8 cellular contexts compared by ENCODE assay signal in the genomic region with DNA sequence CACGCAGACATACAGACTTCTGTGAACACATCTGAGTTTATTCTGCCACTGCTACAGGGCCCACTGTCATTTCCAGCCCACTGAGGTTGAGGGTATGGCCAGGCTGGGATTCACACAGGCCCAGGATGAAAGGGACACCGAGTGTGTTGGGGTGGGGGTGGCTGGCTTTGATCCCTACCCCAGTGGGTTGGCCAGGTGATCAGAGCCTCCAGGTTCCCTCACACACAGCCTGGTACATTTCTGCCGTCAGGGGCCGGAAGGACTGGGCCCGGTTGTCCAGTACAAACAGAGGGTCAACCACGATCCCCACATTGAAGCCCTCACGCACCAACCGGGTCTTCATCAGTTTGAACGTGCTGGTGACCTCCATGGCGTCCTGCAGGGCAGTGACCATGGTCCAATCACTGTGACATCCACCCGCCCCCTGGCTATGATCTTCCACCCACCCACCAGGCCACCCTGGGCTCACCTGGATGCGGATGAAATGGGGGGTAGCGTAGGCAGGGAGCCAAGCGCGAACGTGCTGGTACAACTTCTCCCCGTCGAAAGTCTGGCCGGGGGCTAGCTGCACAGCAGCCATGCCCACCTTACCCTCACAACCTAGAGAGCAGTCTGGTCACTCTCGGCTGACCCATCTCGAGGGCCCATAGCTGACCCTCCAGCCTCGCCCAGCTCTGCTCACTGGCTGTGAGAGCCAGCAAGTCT. TPM values are rescaled to one million over a fixed set of nuclear protein-coding genes. Genes with fewer than 3 reads are reported as not detected.
DNase-seq lines count a peak whose midpoint lies in the region; ATAC-seq and TF ChIP-seq lines count a peak whose summit lies in the region.

No MANE protein-coding gene starts in this region.

- intact Hi-C loops in CD4-positive, alpha-beta memory T cell (cut with micrococcal nuclease), result loop anchor here (1.0 kb wide), 7 partner anchors 21 to 315 kb away; partner anchors contain the start of genes RPS5, TRIM28, ZBTB45 and ZNF274

- H3K4me1 Mint-ChIP-seq in CD4-positive, alpha-beta memory T cell, result peaks cover 14 to 25% (median 17%) of the 10 kb centered on the region in 4 donors
- peaks cover 14 to 20% of the 10 kb centered on the region in 2 donors for H3K4me1 Mint-ChIP-seq in effector memory CD8-positive, alpha-beta T cell (ENCODE audit: low read depth in 2 of 2)

- peak overlapping the region; percentile 77 to 98 (median 96) for H3K27ac Mint-ChIP-seq in CD4-positive, alpha-beta memory T cell
- peak overlapping the region; percentile 91 for H3K27ac Mint-ChIP-seq in effector memory CD8-positive, alpha-beta T cell

- no peaks in the 10 kb centered on the region for H3K9me3 ChIP-seq in CD4-positive, alpha-beta memory T cell (ENCODE audit: control insufficient read depth in 1 of 2, low read length in 2 of 2)
- H3K9me3 ChIP-seq in neural cell (ENCODE audit: low read length), result no peaks in the 10 kb centered on the region

- H3K36me3 ChIP-seq in CD4-positive, alpha-beta memory T cell (ENCODE audit: insufficient read depth, low read length), result no peaks in the 10 kb centered on the region
- no peaks in the 10 kb centered on the region for H3K36me3 ChIP-seq in neural cell (ENCODE audit: insufficient read depth, low read length)

- no peaks in the 10 kb centered on the region for H3K27me3 Mint-ChIP-seq in CD4-positive, alpha-beta memory T cell
- H3K27me3 Mint-ChIP-seq in effector memory CD8-positive, alpha-beta T cell, result no peaks in the 10 kb centered on the region

- H3K4me3 ChIP-seq in CD4-positive, alpha-beta memory T cell (ENCODE audit: low read length in 2 of 2), result peak overlapping the region; percentile 30 to 52
- peak overlapping the region; percentile 83 for H3K4me3 ChIP-seq in LNCaP clone FGC (ENCODE audit: low read depth, low read length)
- peak overlapping the region; percentile 68 for H3K4me3 ChIP-seq in neural cell (ENCODE audit: low read length)

- peak overlapping the region; percentile 66 for H3K27ac ChIP-seq in CD4-positive, alpha-beta memory T cell (ENCODE audit: low read depth, low read length)
- no peak overlapping the region for H3K27ac ChIP-seq in neural cell (ENCODE audit: low read length)

- H3K4me3 Mint-ChIP-seq in CD4-positive, alpha-beta memory T cell, result peak overlapping the region; percentile 86 to 94 (median 91)
- peak overlapping the region; percentile 80 to 89 for H3K4me3 Mint-ChIP-seq in effector memory CD8-positive, alpha-beta T cell

- POLR2A ChIA-PET in CD4-positive, alpha-beta memory T cell (lab: Charles Lee; ENCODE audit: partially characterized antibody), result interaction anchor here (0.8 to 4.0 kb wide), 6 partner anchors 17 to 315 kb away, joined by 3 to 33 read pairs (median 6); partner anchors contain the start of genes CHMP2A, TRIM28, ZBTB45 and ZNF274

- peaks cover 16% of the 10 kb centered on the region for H3K4me1 ChIP-seq in CD4-positive, alpha-beta memory T cell (ENCODE audit: insufficient read depth, low read length)

- H3K36me3 Mint-ChIP-seq in CD4-positive, alpha-beta memory T cell, result no peaks in the 10 kb centered on the region
- peaks cover 9% of the 10 kb centered on the region for H3K36me3 Mint-ChIP-seq in effector memory CD8-positive, alpha-beta T cell (ENCODE audit: insufficient read depth)

- CTCF ChIA-PET in CD4-positive, alpha-beta memory T cell (lab: Charles Lee; ENCODE audit: partially characterized antibody), result interaction anchor here (1.1 to 2.7 kb wide), 3 partner anchors 15 to 83 kb away, joined by 3 to 9 read pairs (median 5); partner anchors contain the start of gene TRIM28

- peaks cover 0 to 16% (median 4%) of the 10 kb centered on the region in 8 donors for H3K9me3 Mint-ChIP-seq in CD4-positive, alpha-beta memory T cell
- H3K9me3 Mint-ChIP-seq in effector memory CD8-positive, alpha-beta T cell, result peaks cover 4 to 8% of the 10 kb centered on the region in 2 donors

- no peak for TF ChIP-seq RAD21 in neural cell (conservative IDR thresholded peaks at IDR 0.05)

- peak overlapping the region; percentile 62 for H2AFZ ChIP-seq in neural cell (ENCODE audit: low read depth, low read length)

- no peak overlapping the region for H3K4me2 ChIP-seq in neural cell (ENCODE audit: low read length)

- H3K79me2 ChIP-seq in neural cell (replicated peaks; ENCODE audit: insufficient read depth, low read length), result no peaks in the 10 kb centered on the region

- no peaks in the 10 kb centered on the region for H4K20me1 ChIP-seq in neural cell (ENCODE audit: insufficient read depth)

- no peaks in the 10 kb centered on the region for H3F3A ChIP-seq in neural cell (ENCODE audit: insufficient read depth, low read length, poor library complexity, severe bottlenecking)

- TF ChIP-seq CTCF in LNCaP clone FGC (IDR thresholded peaks at IDR 0.05; ENCODE audit: control insufficient read depth, extremely low read depth, insufficient read depth), result no peak
- TF ChIP-seq CTCF in neural cell (IDR thresholded peaks at IDR 0.05; ENCODE audit: poor library complexity, severe bottlenecking), result no peak

- no peak for DNase-seq in CD4-positive, alpha-beta memory T cell
- no peak for DNase-seq in LNCaP clone FGC (ENCODE audit: low read depth)
- DNase-seq in effector memory CD8-positive, alpha-beta T cell, result no peak
- no peak for DNase-seq in NCI-H2196 (lab: John Stamatoyannopoulos, UW; ENCODE audit: unreplicated experiment)
- DNase-seq in SK-N-DZ (ENCODE audit: low spot score), result no peak
- DNase-seq in NCI-H2171 treated with DMSO at 0.1 percent for 48 hours (lab: John Stamatoyannopoulos, UW), result no peak

- H3K9me2 ChIP-seq in neural cell (ENCODE audit: insufficient read depth, low read length), result no peaks in the 10 kb centered on the region

- H3K27me3 ChIP-seq in CD4-positive, alpha-beta memory T cell (ENCODE audit: insufficient read depth, low read length), result no peaks in the 10 kb centered on the region
- H3K27me3 ChIP-seq in neural cell (ENCODE audit: insufficient read depth, low read depth, low read length), result no peaks in the 10 kb centered on the region

- no peak for TF ChIP-seq EP300 in neural cell (conservative IDR thresholded peaks at IDR 0.05; ENCODE audit: poor library complexity, severe bottlenecking)

- peak overlapping the region; percentile 67 for H3K9ac ChIP-seq in neural cell (ENCODE audit: low read length)

- no peak for ATAC-seq in effector memory CD8-positive, alpha-beta T cell (replicated peaks)
- no peak for ATAC-seq in GM21367 (IDR thresholded peaks at IDR 0.05; ENCODE audit: unreplicated experiment)

TF ChIP-seq in neural cell, 6 proteins besides CTCF, POLR2A, EP300 and RAD21 (continues in another document):
- no peak for TF ChIP-seq TAF1 (IDR thresholded peaks at IDR 0.05; ENCODE audit: low read depth)
- no peak for TF ChIP-seq REST (IDR thresholded peaks at IDR 0.05; ENCODE audit: borderline replicate concordance)
- no peak for TF ChIP-seq POLR2AphosphoS5 (IDR thresholded peaks at IDR 0.05)

RNA-seq across cellular contexts. Expression of gene SLC27A5, which starts 13.3 kb away (rescaled TPM):
- 10 to 100 TPM; 10.5 to 12.2 TPM for total RNA-seq in CD4-positive, alpha-beta memory T cell
- 10 to 100 TPM; 16.1 to 23.6 TPM for polyA plus RNA-seq in CD4-positive, alpha-beta memory T cell
- polyA plus RNA-seq in neural cell, result 14.9 and 19.7 TPM in 2 replicates
- polyA minus RNA-seq in neural cell, result 3.4 and 5.6 TPM in 2 replicates
- polyA plus RNA-seq in SK-N-DZ (2014; cell fraction: cytosol; rRNA removed), result 11.3 and 16.1 TPM in 2 replicates
- polyA plus RNA-seq in SK-N-DZ (2014; cell fraction: nucleus; rRNA removed), result 5.9 and 7.5 TPM in 2 replicates

RNA-seq across cellular contexts. Expression of gene ZBTB45, which starts 21.1 kb away (rescaled TPM):
- 10 to 100 TPM; 19.8 TPM for total RNA-seq in CD4-positive, alpha-beta memory T cell
- 1 to 10 TPM; 1.9 to 6.2 TPM for polyA plus RNA-seq in CD4-positive, alpha-beta memory T cell
- polyA plus RNA-seq in neural cell, result 5.5 and 6.8 TPM in 2 replicates
- 7.8 and 10.0 TPM in 2 replicates for polyA minus RNA-seq in neural cell
- polyA plus RNA-seq in SK-N-DZ (2014; cell fraction: cytosol; rRNA removed), result 4.4 and 4.8 TPM in 2 replicates
- polyA plus RNA-seq in SK-N-DZ (2014; cell fraction: nucleus; rRNA removed), result 4.1 and 4.5 TPM in 2 replicates

RNA-seq across cellular contexts. Expression of gene ZNF446, which starts 22.3 kb away (rescaled TPM):
- total RNA-seq in CD4-positive, alpha-beta memory T cell, result 10 to 100 TPM; 16.4 to 19.5 TPM
- 1 to 10 TPM; 1.4 to 5.5 TPM for polyA plus RNA-seq in CD4-positive, alpha-beta memory T cell
- 18.2 and 25.9 TPM in 2 replicates for polyA plus RNA-seq in neural cell
- polyA minus RNA-seq in neural cell, result 19.9 and 23.1 TPM in 2 replicates
- polyA plus RNA-seq in SK-N-DZ (2014; cell fraction: cytosol; rRNA removed), result 8.7 and 11.0 TPM in 2 replicates
- 15.4 and 21.0 TPM in 2 replicates for polyA plus RNA-seq in SK-N-DZ (2014; cell fraction: nucleus; rRNA removed)

RNA-seq across cellular contexts. Expression of gene ZNF324, which starts 31.6 kb away (rescaled TPM):
- total RNA-seq in CD4-positive, alpha-beta memory T cell, result 10 to 100 TPM; 27.6 TPM
- polyA plus RNA-seq in CD4-positive, alpha-beta memory T cell, result 10 to 100 TPM in 1 of 2 donors, 1 to 10 TPM in 1; 5.6 to 17.0 TPM
- 12.5 and 19.5 TPM in 2 replicates for polyA plus RNA-seq in neural cell
- 47.1 and 53.1 TPM in 2 replicates for polyA minus RNA-seq in neural cell
- polyA plus RNA-seq in SK-N-DZ (2014; cell fraction: cytosol; rRNA removed), result 6.2 and 8.7 TPM in 2 replicates
- polyA plus RNA-seq in SK-N-DZ (2014; cell fraction: nucleus; rRNA removed), result 6.7 and 8.0 TPM in 2 replicates

RNA-seq across cellular contexts. Expression of gene TRIM28, which starts 45.4 kb away (rescaled TPM):
- 100 to 1,000 TPM; 342 to 348 TPM for total RNA-seq in CD4-positive, alpha-beta memory T cell
- 10 to 100 TPM; 19.4 to 70.9 TPM for polyA plus RNA-seq in CD4-positive, alpha-beta memory T cell
- polyA plus RNA-seq in neural cell, result 227 and 256 TPM in 2 replicates
- polyA minus RNA-seq in neural cell, result 305 and 312 TPM in 2 replicates
- polyA plus RNA-seq in SK-N-DZ (2014; cell fraction: cytosol; rRNA removed), result 375 and 400 TPM in 2 replicates
- polyA plus RNA-seq in SK-N-DZ (2014; cell fraction: nucleus; rRNA removed), result 509 and 535 TPM in 2 replicates
